7 cellular contexts compared by ENCODE assay signal in genomic region chr10:97633921-97634320, GRCh38. TPM values are rescaled to one million over a fixed set of nuclear protein-coding genes. Genes with fewer than 3 reads are reported as not detected.
DNase-seq lines count a peak whose midpoint lies in the region; ATAC-seq, FAIRE-seq and TF ChIP-seq lines count a peak whose summit lies in the region.
"Had no signal": no experiment of that assay in that cellular context is flagged by ENCODE, and none has a peak within 500 bp of the region (broad histone marks: within the 10 kb centered on the region; RNA-seq: fewer than 3 reads in every experiment).

No MANE protein-coding gene starts in this region.

- peak overlapping the region; percentile 97 for H3K27ac Mint-ChIP-seq in nephron progenitor cell

- H3K9me3 ChIP-seq in GM12878 (replicated peaks; ENCODE audit: control insufficient read depth, insufficient read depth, low read length): no peaks in the 10 kb centered on the region

- 80% methylated on average over 8 of the region's 8 CpGs for WGBS in GM12878 (ENCODE audit: insufficient coverage, insufficient replicate concordance, low lambda C conversion rate, missing lambda C conversion rate)

- no peaks in the 10 kb centered on the region for H3K9me3 Mint-ChIP-seq in nephron progenitor cell

- FAIRE-seq in GM12878 (lab: Jason Lieb, UNC): no peak

- no peaks in the 10 kb centered on the region for H3K79me2 ChIP-seq in GM12878 (ENCODE audit: control insufficient read depth, insufficient read depth, low read length)

- POLR2A ChIA-PET in GM12878 (lab: Charles Lee): no interaction called here

- H3K4me1 ChIP-seq in GM12878 (ENCODE audit: control insufficient read depth, insufficient read depth, low read length): no peaks in the 10 kb centered on the region

- peak overlapping the region; percentile 98 for H3K4me3 Mint-ChIP-seq in nephron progenitor cell

- peaks cover 13% of the 10 kb centered on the region for H3K27me3 Mint-ChIP-seq in nephron progenitor cell (ENCODE audit: low read depth, poor library complexity)

- DNase-seq in NCI-H2227 (lab: John Stamatoyannopoulos, UW; ENCODE audit: unreplicated experiment): peak; percentile 39
- DNase-seq in NCI-H2227 treated with DMSO at 0.1 percent for 48 hours (lab: John Stamatoyannopoulos, UW): no peak
- no peak for DNase-seq in GM12878 (ENCODE audit: low read depth, low spot score)
- DNase-seq in nephron progenitor cell: no peak
- no peak for DNase-seq in Ammon's horn (ENCODE audit: low spot score)
- DNase-seq in iPS-NIHi11 (ENCODE audit: low spot score): no peak
- DNase-seq: DND-41 had no signal

- in situ Hi-C loops in GM12878 (cut with MboI): no loop called here

- H3K4me1 Mint-ChIP-seq in nephron progenitor cell: peaks cover 22% of the 10 kb centered on the region

- intact Hi-C loops in GM12878 (cut with micrococcal nuclease; ENCODE audit: unreplicated experiment): no loop called here

- TF ChIP-seq EP300 in GM12878 (IDR thresholded peaks at IDR 0.05; ENCODE audit: borderline replicate concordance in 1 of 2, control insufficient read depth in 1 of 2, low read depth in 2 of 2, low read length in 2 of 2): no peak

- no peak for TF ChIP-seq POLR2A in GM12878 (IDR thresholded peaks at IDR 0.05; ENCODE audit: low read depth, low read length)

- H3K36me3 Mint-ChIP-seq in nephron progenitor cell (ENCODE audit: low read depth): peaks cover 9% of the 10 kb centered on the region

- 0 out of 6 replicates have a peak, but pooled peaks of 1 of the 3 experiments have one; percentile 12 for TF ChIP-seq CTCF in GM12878 (IDR thresholded peaks at IDR 0.05 in 2 of 3, conservative IDR thresholded peaks at IDR 0.05 in 1 of 3; ENCODE audit: control insufficient read depth in 2 of 3, extremely low read depth in 1 of 3, insufficient read depth in 1 of 3, low read depth in 3 of 3, low read length in 3 of 3)
- TF ChIP-seq CTCF in nephron progenitor cell (IDR thresholded peaks at IDR 0.05): no peak

- BruUV-seq in GM12878 (replicated peaks; lab: Mats Ljungman, UMichigan): no TSS peak

- H3K36me3 ChIP-seq in GM12878 (ENCODE audit: control insufficient read depth in 2 of 2, insufficient read depth in 2 of 2, low read length in 1 of 2): no peaks in the 10 kb centered on the region

- no peak for TF ChIP-seq RAD21 in GM12878 (IDR thresholded peaks at IDR 0.05; ENCODE audit: insufficient read depth, low read depth, low read length)

- CTCF ChIA-PET in GM12878 (lab: Yijun Ruan, JAX): no interaction called here

- H3K4me2 ChIP-seq in GM12878 (ENCODE audit: control insufficient read depth, insufficient read depth): peak overlapping the region; percentile 75

- SMC1A ChIA-PET in GM12878 (lab: Charles Lee; ENCODE audit: uncharacterized antibody, unreplicated experiment): no interaction called here

- RAD21 ChIA-PET in GM12878 (lab: Charles Lee; ENCODE audit: unreplicated experiment): no interaction called here

- no peak overlapping the region for H3K27ac ChIP-seq in GM12878 (ENCODE audit: control insufficient read depth, insufficient read depth)

- ATAC-seq in GM12878: peak; percentile 46

- no peaks in the 10 kb centered on the region for H3K27me3 ChIP-seq in GM12878 (replicated peaks in 1 of 2; ENCODE audit: control insufficient read depth in 2 of 2, insufficient read depth in 2 of 2, low read length in 1 of 2)

- no peaks in the 10 kb centered on the region for H4K20me1 ChIP-seq in GM12878 (ENCODE audit: control insufficient read depth, insufficient read depth)

- peak overlapping the region; percentile 47; the same call in 1 of the 2 replicates for H3K9ac ChIP-seq in GM12878 (ENCODE audit: control insufficient read depth, insufficient read depth, low read length)

- H3K4me3 ChIP-seq in GM12878: peak overlapping the region; percentile 89; the same call in 1 of the 2 replicates

- peak overlapping the region; percentile 99 for H2AFZ ChIP-seq in GM12878 (ENCODE audit: control insufficient read depth, low read depth, low read length)

RNA-seq across cellular contexts. Expression of gene MORN4, which starts 0.6 kb away (rescaled TPM):
- 2.0 and 2.7 TPM in 2 replicates for total RNA-seq in GM12878 (2013; cell fraction: nucleolus; rRNA removed)
- total RNA-seq in GM12878 (2014; rRNA removed) (1.3 and 1.7 TPM in 2 replicates), GM12878 (2014; rRNA removed; fragmentation: Illumina TruSeq; extraction: Trizol) (1.7 and 2.2 TPM in 2 replicates), GM12878 (2021) (1.3 and 2.2 TPM in 2 replicates)
- polyA plus RNA-seq in GM12878 (2011; ENCODE audit: low read depth): 0.72 TPM
- polyA plus RNA-seq in GM12878 (2011; rRNA removed) (1.9 and 2.0 TPM in 2 replicates), GM12878 (2014; fragmentation: Illumina TruSeq; extraction: Trizol) (2.9 and 3.5 TPM in 2 replicates), GM12878 (2014; fragmentation: Nextera tagmentation; extraction: Ambion mirVana) (1 to 10 TPM; 2.4 to 2.8 TPM), GM12878 (2014; rRNA removed) (4.3 and 4.6 TPM in 2 replicates), GM12878 (2016; fragmentation: Nextera tagmentation; extraction: Ambion mirVana) (1 to 10 TPM; 4.9 to 5.5 TPM)
- polyA plus RNA-seq in GM12878 (2011; cell fraction: cytosol; rRNA removed): 1.8 and 2.6 TPM in 2 replicates
- 1.3 and 2.4 TPM in 2 replicates for polyA plus RNA-seq in GM12878 (2011; cell fraction: nucleus; rRNA removed)
- 3.7 and 4.0 TPM in 2 replicates for polyA plus RNA-seq in GM12878 (2012)
- 0.44 and 1.1 TPM in 2 replicates for polyA minus RNA-seq in GM12878 (2011; rRNA and poly(A)+ RNA removed)
- not detected in 2 replicates for polyA minus RNA-seq in GM12878 (2011; cell fraction: cytosol; rRNA and poly(A)+ RNA removed)
- polyA minus RNA-seq in GM12878 (2011; cell fraction: nucleus; rRNA and poly(A)+ RNA removed): not detected in 2 replicates

RNA-seq across cellular contexts. Expression of gene PI4K2A, which starts 6.5 kb away (rescaled TPM):
- total RNA-seq in GM12878 (2013; cell fraction: nucleolus; rRNA removed): 3.8 and 4.1 TPM in 2 replicates
- total RNA-seq in GM12878 (2014; rRNA removed) (13.3 and 13.6 TPM in 2 replicates), GM12878 (2014; rRNA removed; fragmentation: Illumina TruSeq; extraction: Trizol) (7.6 and 7.8 TPM in 2 replicates), GM12878 (2021) (11.9 and 12.5 TPM in 2 replicates)
- polyA plus RNA-seq in GM12878 (2011; ENCODE audit: low read depth): 5.7 TPM
- polyA plus RNA-seq in GM12878 (2011; rRNA removed) (8.9 and 11.5 TPM in 2 replicates), GM12878 (2014; fragmentation: Illumina TruSeq; extraction: Trizol) (12.3 and 12.7 TPM in 2 replicates), GM12878 (2014; fragmentation: Nextera tagmentation; extraction: Ambion mirVana) (1 to 10 TPM; 1.5 to 3.1 TPM), GM12878 (2014; rRNA removed) (14.5 and 15.0 TPM in 2 replicates), GM12878 (2016; fragmentation: Nextera tagmentation; extraction: Ambion mirVana) (1 to 10 TPM; 1.9 to 8.5 TPM)
- polyA plus RNA-seq in GM12878 (2011; cell fraction: cytosol; rRNA removed): 14.7 and 15.0 TPM in 2 replicates
- 9.2 and 10.2 TPM in 2 replicates for polyA plus RNA-seq in GM12878 (2011; cell fraction: nucleus; rRNA removed)
- 7.1 and 7.4 TPM in 2 replicates for polyA plus RNA-seq in GM12878 (2012)
- polyA minus RNA-seq in GM12878 (2011; rRNA and poly(A)+ RNA removed): 7.9 and 10.6 TPM in 2 replicates
- 2.8 and 4.3 TPM in 2 replicates for polyA minus RNA-seq in GM12878 (2011; cell fraction: cytosol; rRNA and poly(A)+ RNA removed)
- polyA minus RNA-seq in GM12878 (2011; cell fraction: nucleus; rRNA and poly(A)+ RNA removed): 2.4 and 3.9 TPM in 2 replicates

RNA-seq across cellular contexts. Expression of gene C10orf62, which starts 44.4 kb away (rescaled TPM):
- not detected in 2 replicates for total RNA-seq in GM12878 (2013; cell fraction: nucleolus; rRNA removed)
- not detected in 2 replicates for total RNA-seq in GM12878 (2014; rRNA removed)
- total RNA-seq in GM12878 (2014; rRNA removed; fragmentation: Illumina TruSeq; extraction: Trizol): 0.14 TPM in 1 of 2 replicates, not detected in the other
- total RNA-seq in GM12878 (2021): not detected in 2 replicates
- not detected for polyA plus RNA-seq in GM12878 (2011; ENCODE audit: low read depth)
- not detected in 2 replicates for polyA plus RNA-seq in GM12878 (2011; rRNA removed)
- polyA plus RNA-seq in GM12878 (2011; cell fraction: cytosol; rRNA removed): 0.09 TPM in 1 of 2 replicates, not detected in the other
- 0.10 TPM in 1 of 2 replicates, not detected in the other for polyA plus RNA-seq in GM12878 (2011; cell fraction: nucleus; rRNA removed)
- not detected in 2 replicates for polyA plus RNA-seq in GM12878 (2012)
- not detected in 2 replicates for polyA plus RNA-seq in GM12878 (2014; fragmentation: Illumina TruSeq; extraction: Trizol)
- not detected for polyA plus RNA-seq in GM12878 (2014; fragmentation: Nextera tagmentation; extraction: Ambion mirVana)
- polyA plus RNA-seq in GM12878 (2014; rRNA removed): not detected in 2 replicates
- polyA plus RNA-seq in GM12878 (2016; fragmentation: Nextera tagmentation; extraction: Ambion mirVana): not detected
- not detected in 2 replicates for polyA minus RNA-seq in GM12878 (2011; rRNA and poly(A)+ RNA removed)
- polyA minus RNA-seq in GM12878 (2011; cell fraction: cytosol; rRNA and poly(A)+ RNA removed): not detected in 2 replicates
- 0.38 TPM in 1 of 2 replicates, not detected in the other for polyA minus RNA-seq in GM12878 (2011; cell fraction: nucleus; rRNA and poly(A)+ RNA removed)

RNA-seq across cellular contexts. Expression of gene HOGA1, which starts 49.7 kb away (rescaled TPM):
- total RNA-seq in GM12878 (2013; cell fraction: nucleolus; rRNA removed): 0.21 TPM in 1 of 2 replicates, not detected in the other
- total RNA-seq in GM12878 (2014; rRNA removed) (not detected in 2 replicates), GM12878 (2014; rRNA removed; fragmentation: Illumina TruSeq; extraction: Trizol) (0.09 TPM in 1 of 2 replicates, not detected in the other), GM12878 (2021) (not detected in 2 replicates)
- polyA plus RNA-seq in GM12878 (2011; ENCODE audit: low read depth): not detected
- polyA plus RNA-seq in GM12878 (2011; rRNA removed) (0.12 and 0.19 TPM in 2 replicates), GM12878 (2014; fragmentation: Illumina TruSeq; extraction: Trizol) (0.01 TPM in 1 of 2 replicates, not detected in the other), GM12878 (2014; fragmentation: Nextera tagmentation; extraction: Ambion mirVana) (under 1 TPM in 1 of 2 experiments, not detected in 1; 0.06 TPM), GM12878 (2014; rRNA removed) (0.05 TPM in 1 of 2 replicates, not detected in the other), GM12878 (2016; fragmentation: Nextera tagmentation; extraction: Ambion mirVana) (not detected)
- polyA plus RNA-seq in GM12878 (2011; cell fraction: cytosol; rRNA removed): 0.09 and 0.28 TPM in 2 replicates
- polyA plus RNA-seq in GM12878 (2011; cell fraction: nucleus; rRNA removed): 0.28 and 0.66 TPM in 2 replicates
- polyA plus RNA-seq in GM12878 (2012): 0.10 TPM in 1 of 2 replicates, not detected in the other
- polyA minus RNA-seq in GM12878 (2011; rRNA and poly(A)+ RNA removed): 0.46 TPM in 1 of 2 replicates, not detected in the other
- polyA minus RNA-seq in GM12878 (2011; cell fraction: cytosol; rRNA and poly(A)+ RNA removed): not detected in 2 replicates
- polyA minus RNA-seq in GM12878 (2011; cell fraction: nucleus; rRNA and poly(A)+ RNA removed): 0.29 TPM in 1 of 2 replicates, not detected in the other

RNA-seq across cellular contexts. Expression of gene AVPI1, which starts 53.1 kb away (rescaled TPM):
- total RNA-seq in GM12878 (2013; cell fraction: nucleolus; rRNA removed): 1.4 and 2.5 TPM in 2 replicates
- 0.82 and 1.1 TPM in 2 replicates for total RNA-seq in GM12878 (2014; rRNA removed)
- 0.37 and 0.63 TPM in 2 replicates for total RNA-seq in GM12878 (2014; rRNA removed; fragmentation: Illumina TruSeq; extraction: Trizol)
- 1.1 and 1.4 TPM in 2 replicates for total RNA-seq in GM12878 (2021)
- polyA plus RNA-seq in GM12878 (2011; ENCODE audit: low read depth): 1.2 TPM
- polyA plus RNA-seq in GM12878 (2011; rRNA removed): 0.43 and 1.0 TPM in 2 replicates
- 1.4 and 1.9 TPM in 2 replicates for polyA plus RNA-seq in GM12878 (2011; cell fraction: cytosol; rRNA removed)
- polyA plus RNA-seq in GM12878 (2011; cell fraction: nucleus; rRNA removed): 0.73 and 0.83 TPM in 2 replicates
- polyA plus RNA-seq in GM12878 (2012): 1.2 and 1.6 TPM in 2 replicates
- polyA plus RNA-seq in GM12878 (2014; fragmentation: Illumina TruSeq; extraction: Trizol): 0.21 and 0.65 TPM in 2 replicates
- under 1 TPM; 0.08 to 0.13 TPM for polyA plus RNA-seq in GM12878 (2014; fragmentation: Nextera tagmentation; extraction: Ambion mirVana)
- polyA plus RNA-seq in GM12878 (2014; rRNA removed): 0.65 and 1.2 TPM in 2 replicates
- polyA plus RNA-seq in GM12878 (2016; fragmentation: Nextera tagmentation; extraction: Ambion mirVana): 1 to 10 TPM; 1.3 to 1.4 TPM
- 0.66 and 0.93 TPM in 2 replicates for polyA minus RNA-seq in GM12878 (2011; rRNA and poly(A)+ RNA removed)
- 7.1 and 8.2 TPM in 2 replicates for polyA minus RNA-seq in GM12878 (2011; cell fraction: cytosol; rRNA and poly(A)+ RNA removed)
- 1.3 and 1.8 TPM in 2 replicates for polyA minus RNA-seq in GM12878 (2011; cell fraction: nucleus; rRNA and poly(A)+ RNA removed)
